ENCODE assay signal across 11 cellular contexts in the genomic region with DNA sequence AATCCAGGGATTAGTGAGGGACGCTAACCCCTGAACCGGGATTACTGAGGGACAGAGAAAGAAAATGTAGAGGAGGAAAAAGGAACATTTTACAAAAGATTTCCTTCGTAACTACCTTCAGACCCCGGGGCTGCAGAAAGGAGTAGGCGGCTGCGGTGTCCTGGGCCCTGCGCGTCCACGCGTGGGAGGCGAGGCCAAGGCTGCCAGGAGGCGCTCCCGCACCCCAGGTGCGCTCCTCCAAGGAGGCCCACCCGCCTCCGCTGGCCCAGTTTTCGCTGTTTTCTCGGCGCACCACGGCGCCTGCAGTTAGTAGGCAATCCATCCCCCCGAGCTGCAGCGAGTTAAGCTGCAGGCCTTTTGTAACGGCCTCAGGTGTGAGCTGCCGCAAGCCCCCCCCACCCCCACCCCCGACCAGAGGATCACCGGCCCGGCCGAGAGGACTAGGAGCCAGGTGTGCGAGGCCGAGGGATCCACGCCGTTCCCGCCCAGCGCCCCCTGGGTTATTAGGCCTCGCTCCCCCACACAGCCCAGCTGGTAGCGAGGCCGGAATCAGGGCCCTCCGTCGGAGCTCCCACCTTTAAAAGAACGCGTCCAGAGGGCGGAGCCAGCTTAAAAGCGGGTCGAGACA.
DNase-seq lines count a peak whose midpoint lies in the region; ATAC-seq and TF ChIP-seq lines count a peak whose summit lies in the region.
"Had no signal": no experiment of that assay in that cellular context is flagged by ENCODE, and none has a peak within 500 bp of the region (broad histone marks: within the 10 kb centered on the region; RNA-seq: fewer than 3 reads in every experiment).

No MANE protein-coding gene starts in this region.

- no peak overlapping the region for H4K91ac ChIP-seq in mesenchymal stem cell (ENCODE audit: low read length)

- TF ChIP-seq CTCF in left ventricle myocardium inferior (IDR thresholded peaks at IDR 0.05; ENCODE audit: borderline replicate concordance): no peak
- no peak for TF ChIP-seq CTCF in heart right ventricle (IDR thresholded peaks at IDR 0.05)

- peak overlapping the region; percentile 28 for H3K4me3 ChIP-seq in left ventricle myocardium inferior
- peak overlapping the region in 1 of 10 donors; percentile 19 for H3K4me3 ChIP-seq in heart right ventricle
- no peak overlapping the region for H3K4me3 ChIP-seq in thymus (ENCODE audit: low read length)
- no peak overlapping the region for H3K4me3 ChIP-seq in mesenchymal stem cell (ENCODE audit: insufficient read depth in 1 of 2, low read depth in 1 of 2, low read length in 2 of 2)
- H3K4me3 ChIP-seq: body of pancreas had no signal

- no peaks in the 10 kb centered on the region for H3K4me1 ChIP-seq in left ventricle myocardium inferior
- H3K4me1 ChIP-seq in heart right ventricle: peaks cover 0 to 4% (median 0%) of the 10 kb centered on the region in 9 donors
- peaks cover 36% of the 10 kb centered on the region for H3K4me1 ChIP-seq in thymus (ENCODE audit: control insufficient read depth, insufficient read depth, low read length)
- no peaks in the 10 kb centered on the region for H3K4me1 ChIP-seq in mesenchymal stem cell (ENCODE audit: control insufficient read depth, insufficient read depth, low read depth, low read length)
- H3K4me1 ChIP-seq: body of pancreas had no signal

- H3K27me3 ChIP-seq in left ventricle myocardium inferior (ENCODE audit: low read depth) (peaks cover 42% of the 10 kb centered on the region), heart right ventricle (peaks cover 0 to 41% (median 21%) of the 10 kb centered on the region in 7 donors), thymus (ENCODE audit: control insufficient read depth, insufficient read depth) (no peaks in the 10 kb centered on the region), mesenchymal stem cell (ENCODE audit: control insufficient read depth in 1 of 2, insufficient read depth in 1 of 2, low read length in 2 of 2) (peaks cover 7% of the 10 kb centered on the region in 2 experiments)
- H3K27me3 ChIP-seq: body of pancreas had no signal

- no peak overlapping the region for H2AFZ ChIP-seq in mesenchymal stem cell (ENCODE audit: low read depth, low read length)

- H3K27ac ChIP-seq in left ventricle myocardium inferior (replicated peaks) (no peak overlapping the region), heart right ventricle (no peak overlapping the region), thymus (ENCODE audit: low read depth) (peak overlapping the region; percentile 90), mesenchymal stem cell (ENCODE audit: low read length, poor library complexity, severe bottlenecking) (no peak overlapping the region)
- H3K27ac ChIP-seq: body of pancreas, VCaP had no signal

- ATAC-seq in heart right ventricle (no peak), HG03565 (IDR thresholded peaks at IDR 0.05; ENCODE audit: unreplicated experiment) (no peak), HG02610 (IDR thresholded peaks at IDR 0.05; ENCODE audit: unreplicated experiment) (no peak)
- ATAC-seq: body of pancreas had no signal

- H3K36me3 ChIP-seq in left ventricle myocardium inferior (no peaks in the 10 kb centered on the region), heart right ventricle (no peaks in the 10 kb centered on the region), thymus (ENCODE audit: control insufficient read depth, insufficient read depth) (no peaks in the 10 kb centered on the region), mesenchymal stem cell (ENCODE audit: control insufficient read depth in 1 of 2, insufficient read depth in 2 of 2, low read depth in 1 of 2, low read length in 2 of 2) (no peaks in the 10 kb centered on the region)

- H2BK5ac ChIP-seq in mesenchymal stem cell (ENCODE audit: low read depth, low read length, poor library complexity, severe bottlenecking): no peak overlapping the region

- H4K8ac ChIP-seq in mesenchymal stem cell (ENCODE audit: low read length): no peak overlapping the region

- peaks cover 75% of the 10 kb centered on the region for H3K4me1 Mint-ChIP-seq in activated naive CD4-positive, alpha-beta T cell treated with anti-CD3 and anti-CD28 coated beads for 36 hours (ENCODE audit: low read depth)

- peak overlapping the region; percentile 77 for H3K27ac Mint-ChIP-seq in activated naive CD4-positive, alpha-beta T cell treated with anti-CD3 and anti-CD28 coated beads for 36 hours

- H3K79me1 ChIP-seq in mesenchymal stem cell (replicated peaks; ENCODE audit: low read length, poor library complexity, severe bottlenecking): no peaks in the 10 kb centered on the region

- H3K9me3 ChIP-seq in left ventricle myocardium inferior (replicated peaks) (no peaks in the 10 kb centered on the region), heart right ventricle (no peaks in the 10 kb centered on the region), thymus (ENCODE audit: control insufficient read depth) (no peaks in the 10 kb centered on the region), mesenchymal stem cell (ENCODE audit: control insufficient read depth, low read length) (no peaks in the 10 kb centered on the region)
- H3K9me3 ChIP-seq: body of pancreas had no signal

- H2BK15ac ChIP-seq in mesenchymal stem cell (ENCODE audit: low read depth, poor library complexity, severe bottlenecking): no peak overlapping the region

- H3K9ac ChIP-seq in mesenchymal stem cell (ENCODE audit: low read length): no peak overlapping the region

- peak overlapping the region; percentile 57 for H3K4me3 Mint-ChIP-seq in activated naive CD4-positive, alpha-beta T cell treated with anti-CD3 and anti-CD28 coated beads for 36 hours

- WGBS in heart right ventricle, 2 donors: 22 to 31% methylated on average over 45 of the region's 45 CpGs
- 88% methylated on average over 45 of the region's 45 CpGs for WGBS in thymus
- WGBS in mesenchymal stem cell: 24% methylated on average over 45 of the region's 45 CpGs

- H2AK5ac ChIP-seq in mesenchymal stem cell (ENCODE audit: low read length, severe bottlenecking): no peak overlapping the region

- no peak overlapping the region for H2BK12ac ChIP-seq in mesenchymal stem cell (ENCODE audit: low read length in 2 of 2)

- intact Hi-C loops in left ventricle myocardium inferior (cut with micrococcal nuclease) (no loop called here), heart right ventricle (cut with DNase I) (no loop called here)
- intact Hi-C loops in activated naive CD4-positive, alpha-beta T cell treated with anti-CD3 and anti-CD28 coated beads for 36 hours (cut with micrococcal nuclease): loop anchor here (1.0 to 10.0 kb wide), 13 partner anchors 147 to 1210 kb away; no protein-coding TSS in a partner anchor

- H2BK120ac ChIP-seq in mesenchymal stem cell (ENCODE audit: low read depth, low read length): no peak overlapping the region

- no peak for DNase-seq in left ventricle myocardium inferior
- no peak for DNase-seq in heart right ventricle
- no peak for DNase-seq in activated naive CD4-positive, alpha-beta T cell treated with anti-CD3 and anti-CD28 coated beads for 36 hours
- peak; percentile 70 for DNase-seq in left kidney (ENCODE audit: low read depth, low spot score)
- no peak for DNase-seq in mesenchymal stem cell
- DNase-seq: body of pancreas, foreskin melanocyte had no signal

- H3K4ac ChIP-seq in mesenchymal stem cell (ENCODE audit: low read depth in 1 of 2, low read length in 2 of 2): no peak overlapping the region

- no peak overlapping the region for H3K18ac ChIP-seq in mesenchymal stem cell (ENCODE audit: low read depth in 1 of 2, low read length in 2 of 2)

- peaks cover 9% of the 10 kb centered on the region for H3K9me3 Mint-ChIP-seq in activated naive CD4-positive, alpha-beta T cell treated with anti-CD3 and anti-CD28 coated beads for 36 hours

- no peak overlapping the region for H3K14ac ChIP-seq in mesenchymal stem cell (ENCODE audit: low read length in 2 of 2)

- H3K27me3 Mint-ChIP-seq in activated naive CD4-positive, alpha-beta T cell treated with anti-CD3 and anti-CD28 coated beads for 36 hours (ENCODE audit: low read depth): peaks cover 6% of the 10 kb centered on the region

- no peak overlapping the region for H3K23ac ChIP-seq in mesenchymal stem cell (ENCODE audit: low read length in 2 of 2)

- CTCF ChIA-PET in activated naive CD4-positive, alpha-beta T cell treated with anti-CD3 and anti-CD28 coated beads for 36 hours (lab: Charles Lee): no interaction called here

- H3K4me2 ChIP-seq in mesenchymal stem cell (ENCODE audit: low read length, poor library complexity, severe bottlenecking): no peak overlapping the region

- H3K36me3 Mint-ChIP-seq in activated naive CD4-positive, alpha-beta T cell treated with anti-CD3 and anti-CD28 coated beads for 36 hours (ENCODE audit: low read depth): no peaks in the 10 kb centered on the region
